Comparison of ENCODE assay signal across 8 cellular contexts in genomic region chr16:48383877-48384304, GRCh38. TPM values are rescaled to one million over a fixed set of nuclear protein-coding genes. Genes with fewer than 3 reads are reported as not detected.
DNase-seq lines count a peak whose midpoint lies in the region.

No MANE protein-coding gene starts in this region.

- H3K4me1 ChIP-seq in iPS DF 6.9 (ENCODE audit: control insufficient read depth, insufficient read depth, low read length) (no peaks in the 10 kb centered on the region), skeletal muscle tissue (ENCODE audit: control insufficient read depth in 3 of 3, insufficient read depth in 3 of 3, low read length in 3 of 3) (peaks cover 36 to 44% (median 44%) of the 10 kb centered on the region in 3 donors)

- H3K4me1 Mint-ChIP-seq in activated naive CD8-positive, alpha-beta T cell (ENCODE audit: low read depth), result peaks cover 39% of the 10 kb centered on the region

- H3K27me3 ChIP-seq in iPS DF 6.9 (ENCODE audit: control insufficient read depth, insufficient read depth, low read length) (no peaks in the 10 kb centered on the region), skeletal muscle tissue (ENCODE audit: control insufficient read depth in 3 of 3, insufficient read depth in 3 of 3, low read length in 3 of 3) (no peaks in the 10 kb centered on the region)

- peak overlapping the region; percentile 62; the same call in 1 of the 2 replicates for H3K4me3 ChIP-seq in iPS DF 6.9 (ENCODE audit: low read length)
- peak overlapping the region; percentile 77 to 98 (median 86) for H3K4me3 ChIP-seq in skeletal muscle tissue (ENCODE audit: low read length in 3 of 3)

- H3K27ac Mint-ChIP-seq in activated naive CD8-positive, alpha-beta T cell, result peak overlapping the region; percentile 96

- WGBS in iPS DF 6.9 (ENCODE audit: insufficient coverage, insufficient read length), result no CpG with 5 or more reads among the region's 6 CpGs

- peak overlapping the region; percentile 85 to 98 (median 90) for H3K9ac ChIP-seq in skeletal muscle tissue (ENCODE audit: low read depth in 1 of 3, low read length in 3 of 3)

- no peaks in the 10 kb centered on the region for H3K9me3 Mint-ChIP-seq in activated naive CD8-positive, alpha-beta T cell (ENCODE audit: low read depth)

- no peaks in the 10 kb centered on the region for H3K36me3 Mint-ChIP-seq in activated naive CD8-positive, alpha-beta T cell

- H3K36me3 ChIP-seq in KOPT-K1 (ENCODE audit: insufficient read depth, low read length) (no peaks in the 10 kb centered on the region), iPS DF 6.9 (ENCODE audit: control insufficient read depth, insufficient read depth, low read length) (no peaks in the 10 kb centered on the region), skeletal muscle tissue (ENCODE audit: control insufficient read depth in 3 of 3, insufficient read depth in 3 of 3, low read length in 3 of 3) (no peaks in the 10 kb centered on the region)

- peak; percentile 62 for DNase-seq in DMS53 (lab: John Stamatoyannopoulos, UW)
- DNase-seq in iPS DF 6.9 (ENCODE audit: low read depth, low spot score), result no peak
- DNase-seq in NCI-H446 treated with DMSO at 0.1 percent for 48 hours (lab: John Stamatoyannopoulos, UW), result no peak
- no peak for DNase-seq in activated effector memory CD4-positive, alpha-beta T cell treated with anti-CD3 and anti-CD28 coated beads, Interleukin-2, amount 50 U/mL, for 16 hours
- no peak for DNase-seq in NCI-H345 (lab: John Stamatoyannopoulos, UW)

- H3K27ac ChIP-seq in KOPT-K1 (ENCODE audit: low read depth, low read length, poor library complexity, severe bottlenecking) (peak overlapping the region; percentile 77), iPS DF 6.9 (ENCODE audit: low read length) (no peak overlapping the region), skeletal muscle tissue (ENCODE audit: low read depth, low read length) (peak overlapping the region; percentile 91)

- no peaks in the 10 kb centered on the region for H3K9me3 ChIP-seq in KOPT-K1 (ENCODE audit: insufficient read depth, low read length, poor library complexity, severe bottlenecking)
- no peaks in the 10 kb centered on the region for H3K9me3 ChIP-seq in iPS DF 6.9 (ENCODE audit: control insufficient read depth, insufficient read depth, low read length)
- H3K9me3 ChIP-seq in skeletal muscle tissue (ENCODE audit: control insufficient read depth in 3 of 3, low read length in 3 of 3), result no peaks in the 10 kb centered on the region

- H3K27me3 Mint-ChIP-seq in activated naive CD8-positive, alpha-beta T cell, result no peaks in the 10 kb centered on the region

- peak overlapping the region; percentile 95 for H3K4me3 Mint-ChIP-seq in activated naive CD8-positive, alpha-beta T cell

RNA-seq across cellular contexts. Expression of gene SIAH1, which starts 1.3 kb away (rescaled TPM):
- 53.8 TPM for total RNA-seq in skeletal muscle tissue
